13 cellular contexts compared by ENCODE assay signal in genomic region chr19:32708457-32708856, GRCh38. TPM values are rescaled to one million over a fixed set of nuclear protein-coding genes. Genes with fewer than 3 reads are reported as not detected.
A peak's percentile ranks its signal among the peaks of the same experiment; 100 is the strongest.
DNase-seq lines count a peak whose midpoint lies in the region; ATAC-seq and TF ChIP-seq lines count a peak whose summit lies in the region.
"Had no signal": no experiment of that assay in that cellular context is flagged by ENCODE, and none has a peak within 500 bp of the region (broad histone marks: within the 10 kb centered on the region; RNA-seq: fewer than 3 reads in every experiment).

No MANE protein-coding gene starts in this region.

- H3K27ac Mint-ChIP-seq in T-helper 17 cell: peak overlapping the region; percentile 41
- peak overlapping the region; percentile 76 for H3K27ac Mint-ChIP-seq in stimulated activated effector memory CD8-positive, alpha-beta T cell treated with anti-CD3 and anti-CD28 coated beads, Interleukin-12 subunit alpha, Interleukin-12 subunit beta, amount 100 ng/mL, for 72 hours

- H3K36me3 Mint-ChIP-seq in T-helper 17 cell (ENCODE audit: low read depth): peaks cover 3% of the 10 kb centered on the region
- H3K36me3 Mint-ChIP-seq in stimulated activated effector memory CD8-positive, alpha-beta T cell treated with anti-CD3 and anti-CD28 coated beads, Interleukin-12 subunit alpha, Interleukin-12 subunit beta, amount 100 ng/mL, for 72 hours: peaks cover 95% of the 10 kb centered on the region

- no peak overlapping the region for H3K27ac ChIP-seq in foreskin keratinocyte
- H3K27ac ChIP-seq: cardiac muscle cell, right lobe of liver, thoracic aorta had no signal

- ATAC-seq in T-helper 17 cell: peak; percentile 77
- peak; percentile 25 for ATAC-seq in foreskin keratinocyte
- peak; percentile 78 for ATAC-seq in stimulated activated effector memory CD8-positive, alpha-beta T cell treated with anti-CD3 and anti-CD28 coated beads, Interleukin-12 subunit alpha, Interleukin-12 subunit beta, amount 100 ng/mL, for 72 hours
- no peak for ATAC-seq in HG03175 (IDR thresholded peaks at IDR 0.05; ENCODE audit: unreplicated experiment)
- ATAC-seq: right lobe of liver had no signal

- no peak overlapping the region for H3K4me3 Mint-ChIP-seq in T-helper 17 cell
- H3K4me3 Mint-ChIP-seq in stimulated activated effector memory CD8-positive, alpha-beta T cell treated with anti-CD3 and anti-CD28 coated beads, Interleukin-12 subunit alpha, Interleukin-12 subunit beta, amount 100 ng/mL, for 72 hours: no peak overlapping the region

- peaks cover 14% of the 10 kb centered on the region for H3K4me1 Mint-ChIP-seq in T-helper 17 cell
- peaks cover 16% of the 10 kb centered on the region for H3K4me1 Mint-ChIP-seq in stimulated activated effector memory CD8-positive, alpha-beta T cell treated with anti-CD3 and anti-CD28 coated beads, Interleukin-12 subunit alpha, Interleukin-12 subunit beta, amount 100 ng/mL, for 72 hours

- DNase-seq in T-helper 17 cell (no peak), activated T-cell treated with anti-CD3 and anti-CD28 coated beads for 4 hours (peak; percentile 30), foreskin keratinocyte (no peak), NOMO-1 treated with dmso at 0.1 percent for 144 hours (lab: John Stamatoyannopoulos, UW; ENCODE audit: unreplicated experiment) (no peak), NCI-H82 (lab: John Stamatoyannopoulos, UW) (no peak)
- DNase-seq in stimulated activated effector memory CD8-positive, alpha-beta T cell treated with anti-CD3 and anti-CD28 coated beads, Interleukin-12 subunit alpha, Interleukin-12 subunit beta, amount 100 ng/mL, for 72 hours (ENCODE audit: low spot score in 2 of 2): no peak
- DNase-seq: glutamatergic neuron, NCI-H1436, NCI-H526 treated with DMSO at 0.1 percent for 48 hours, right lobe of liver had no signal

- TF ChIP-seq CTCF in foreskin keratinocyte (conservative IDR thresholded peaks at IDR 0.05): no peak

- no peaks in the 10 kb centered on the region for H3K4me1 ChIP-seq in foreskin keratinocyte
- H3K4me1 ChIP-seq: right lobe of liver had no signal

- peaks cover 3% of the 10 kb centered on the region for H3K9me3 Mint-ChIP-seq in stimulated activated effector memory CD8-positive, alpha-beta T cell treated with anti-CD3 and anti-CD28 coated beads, Interleukin-12 subunit alpha, Interleukin-12 subunit beta, amount 100 ng/mL, for 72 hours

- H3K27me3 ChIP-seq in foreskin keratinocyte: no peaks in the 10 kb centered on the region
- H3K27me3 ChIP-seq: cardiac muscle cell, right lobe of liver had no signal

- no peaks in the 10 kb centered on the region for H3K27me3 Mint-ChIP-seq in T-helper 17 cell

- H3K9me3 ChIP-seq in T-helper 17 cell (ENCODE audit: control insufficient read depth, low read length, poor library complexity, severe bottlenecking): no peaks in the 10 kb centered on the region

RNA-seq across cellular contexts. Expression of gene TDRD12, which starts 11.1 kb away (rescaled TPM):
- 1 to 10 TPM in 1 of 2 donors, under 1 TPM in 1; 0.55 to 4.1 TPM for total RNA-seq in T-helper 17 cell
- 1.2 and 2.3 TPM in 2 replicates for total RNA-seq in foreskin keratinocyte
- 0.38 and 0.91 TPM in 2 replicates for polyA plus RNA-seq in foreskin keratinocyte
- total RNA-seq: thoracic aorta had no signal

RNA-seq across cellular contexts. Expression of gene NUDT19, which starts 16.8 kb away (rescaled TPM):
- total RNA-seq in T-helper 17 cell (10 to 100 TPM; 10.2 to 10.5 TPM), foreskin keratinocyte (15.7 and 16.2 TPM in 2 replicates)
- polyA plus RNA-seq in foreskin keratinocyte: 9.6 and 11.2 TPM in 2 replicates

RNA-seq across cellular contexts. Expression of gene RGS9BP, which starts 32.8 kb away (rescaled TPM):
- total RNA-seq in T-helper 17 cell: under 1 TPM; 0.10 to 0.52 TPM
- 0.07 TPM in 2 replicates for total RNA-seq in foreskin keratinocyte
- 0.03 TPM in 2 replicates for polyA plus RNA-seq in foreskin keratinocyte
- polyA plus RNA-seq: cardiac muscle cell had no signal

RNA-seq across cellular contexts. Expression of gene ANKRD27, which starts 33.5 kb away (rescaled TPM):
- total RNA-seq in T-helper 17 cell (10 to 100 TPM; 33.9 to 35.8 TPM), foreskin keratinocyte (28.4 and 28.9 TPM in 2 replicates)
- polyA plus RNA-seq in foreskin keratinocyte: 7.8 and 9.2 TPM in 2 replicates
